In the genomic region with DNA sequence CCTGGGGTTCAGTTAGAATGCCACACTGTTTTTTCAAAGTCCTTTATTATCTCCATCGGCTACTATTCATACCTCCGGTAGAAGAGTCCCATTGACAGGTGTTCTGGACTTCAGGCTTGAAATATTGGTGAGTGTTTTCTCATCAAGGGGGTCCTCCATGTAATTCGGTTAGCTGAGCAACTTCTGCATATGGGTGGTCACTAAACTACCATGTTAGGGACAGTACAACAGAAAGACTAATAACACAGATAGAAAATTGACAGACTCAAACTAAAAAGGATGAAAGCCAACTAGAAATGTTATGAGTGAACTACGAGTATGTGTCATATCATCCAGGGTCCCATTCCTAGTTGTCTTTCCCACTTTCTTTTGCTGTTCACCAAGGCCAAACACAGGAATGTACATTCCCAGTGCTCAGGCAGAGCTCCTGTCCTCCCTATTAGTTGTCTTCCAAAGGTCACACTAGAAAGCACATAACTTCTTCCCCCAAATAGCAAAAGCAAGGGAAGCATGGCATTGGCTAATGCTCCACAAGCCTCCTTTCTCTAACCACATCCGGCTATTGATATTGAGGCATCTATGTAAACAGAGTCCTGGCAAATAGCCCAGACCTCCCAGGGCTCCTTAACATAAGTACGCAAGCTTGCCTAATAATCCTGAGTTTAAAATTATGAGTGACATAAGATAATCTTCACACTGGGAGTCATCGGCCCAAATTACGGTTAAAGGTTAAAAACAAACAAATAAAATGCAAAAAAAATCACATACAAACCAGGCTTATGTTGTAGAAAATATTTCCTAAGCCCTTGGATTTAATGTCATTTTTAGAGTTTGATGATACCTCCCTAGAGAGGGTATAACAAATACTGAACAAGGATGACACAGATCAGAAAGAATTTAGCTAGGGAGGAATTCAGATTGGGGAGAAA, we compare ENCODE assay signal across 13 cellular contexts. TPM values are rescaled to one million over a fixed set of nuclear protein-coding genes. Genes with fewer than 3 reads are reported as not detected.
DNase-seq lines count a peak whose midpoint lies in the region; ATAC-seq and TF ChIP-seq lines count a peak whose summit lies in the region.
"Had no signal": no experiment of that assay in that cellular context is flagged by ENCODE, and none has a peak within 500 bp of the region (broad histone marks: within the 10 kb centered on the region; RNA-seq: fewer than 3 reads in every experiment).

No MANE protein-coding gene starts in this region.

- POLR2A ChIA-PET in A673 (lab: Charles Lee; ENCODE audit: low non-redundant PET): no interaction called here
- POLR2A ChIA-PET in CD4-positive, alpha-beta memory T cell (lab: Charles Lee; ENCODE audit: partially characterized antibody): no interaction called here

- peaks cover 6% of the 10 kb centered on the region for H3K4me1 ChIP-seq in A673 (ENCODE audit: insufficient read depth, low read length, poor library complexity, severe bottlenecking)
- no peaks in the 10 kb centered on the region for H3K4me1 ChIP-seq in right lobe of liver
- H3K4me1 ChIP-seq in CD4-positive, alpha-beta memory T cell (ENCODE audit: insufficient read depth, low read length): no peaks in the 10 kb centered on the region

- peaks cover 2% of the 10 kb centered on the region for H3K27me3 Mint-ChIP-seq in activated CD8-positive, alpha-beta memory T cell treated with anti-CD3 and anti-CD28 coated beads, Interleukin-2, amount 10 ng/mL, durations not matched to agents 7 days and 5 days
- H3K27me3 Mint-ChIP-seq in CD4-positive, alpha-beta memory T cell: peaks cover 1 to 10% of the 10 kb centered on the region in 2 donors
- H3K27me3 Mint-ChIP-seq: stimulated activated naive B cell treated with anti-CD40 and anti-IgM and Interleukin-4, amounts not matched to agents 10 μg/mL and 1 μg/mL and 100 μg/mL, for 72 hours had no signal

- 71% methylated on average over 8 of the region's 8 CpGs for WGBS in right lobe of liver (ENCODE audit: insufficient coverage, low coverage, low lambda C conversion rate, missing lambda C conversion rate)

- H3K4me3 Mint-ChIP-seq in activated CD8-positive, alpha-beta memory T cell treated with anti-CD3 and anti-CD28 coated beads, Interleukin-2, amount 10 ng/mL, durations not matched to agents 7 days and 5 days: no peak overlapping the region
- H3K4me3 Mint-ChIP-seq in CD4-positive, alpha-beta memory T cell: no peak overlapping the region
- H3K4me3 Mint-ChIP-seq: stimulated activated naive B cell treated with anti-CD40 and anti-IgM and Interleukin-4, amounts not matched to agents 10 μg/mL and 1 μg/mL and 100 μg/mL, for 72 hours had no signal

- peak; percentile 68 for DNase-seq in A673 (ENCODE audit: low spot score)
- DNase-seq in LHCN-M2 (ENCODE audit: low read depth): peak; percentile 85
- DNase-seq in brain microvascular endothelial cell: peak; percentile 96
- DNase-seq in right lobe of liver: peak in 1 of 3 donors; percentile 31
- DNase-seq in activated CD8-positive, alpha-beta memory T cell treated with anti-CD3 and anti-CD28 coated beads, Interleukin-2, amount 50 U/mL, for 4 hours: no peak
- DNase-seq in activated CD8-positive, alpha-beta memory T cell treated with anti-CD3 and anti-CD28 coated beads, Interleukin-2, amount 10 ng/mL, durations not matched to agents 7 days and 5 days: no peak
- no peak for DNase-seq in nucleus accumbens (lab: John Stamatoyannopoulos, UW)
- DNase-seq in CD4-positive, alpha-beta memory T cell: no peak
- DNase-seq: activated T-cell treated with anti-CD3 and anti-CD28 coated beads, Interleukin-2, amount 50 U/mL, for 48 hours; effector CD8-positive, alpha-beta T cell; small intestine; stimulated activated naive B cell treated with anti-CD40 and anti-IgM and Interleukin-4, amounts not matched to agents 10 μg/mL and 1 μg/mL and 100 μg/mL, for 72 hours; T-helper 9 cell had no signal

- H3K9me3 ChIP-seq in A673 (ENCODE audit: low read depth, low read length, poor library complexity, severe bottlenecking) (no peaks in the 10 kb centered on the region), right lobe of liver (no peaks in the 10 kb centered on the region)
- no peaks in the 10 kb centered on the region for H3K9me3 ChIP-seq in CD4-positive, alpha-beta memory T cell (ENCODE audit: control insufficient read depth in 1 of 2, low read length in 2 of 2)

- H3K27ac Mint-ChIP-seq in activated CD8-positive, alpha-beta memory T cell treated with anti-CD3 and anti-CD28 coated beads, Interleukin-2, amount 10 ng/mL, durations not matched to agents 7 days and 5 days: no peak overlapping the region
- no peak overlapping the region for H3K27ac Mint-ChIP-seq in CD4-positive, alpha-beta memory T cell
- H3K27ac Mint-ChIP-seq: stimulated activated naive B cell treated with anti-CD40 and anti-IgM and Interleukin-4, amounts not matched to agents 10 μg/mL and 1 μg/mL and 100 μg/mL, for 72 hours had no signal

- H3K4me1 Mint-ChIP-seq in activated CD8-positive, alpha-beta memory T cell treated with anti-CD3 and anti-CD28 coated beads, Interleukin-2, amount 10 ng/mL, durations not matched to agents 7 days and 5 days: no peaks in the 10 kb centered on the region
- H3K4me1 Mint-ChIP-seq in CD4-positive, alpha-beta memory T cell: peaks cover 0 to 1% (median 0%) of the 10 kb centered on the region in 4 donors
- H3K4me1 Mint-ChIP-seq: stimulated activated naive B cell treated with anti-CD40 and anti-IgM and Interleukin-4, amounts not matched to agents 10 μg/mL and 1 μg/mL and 100 μg/mL, for 72 hours had no signal

- in situ Hi-C loops in brain microvascular endothelial cell (cut with HindIII; ENCODE audit: low pct_ligation_motif_present, low sequenced_read_pairs): no loop called here

- H3K27me3 ChIP-seq in A673 (replicated peaks; ENCODE audit: insufficient read depth, low read depth, low read length, poor library complexity): no peaks in the 10 kb centered on the region
- no peaks in the 10 kb centered on the region for H3K27me3 ChIP-seq in brain microvascular endothelial cell (replicated peaks)
- no peaks in the 10 kb centered on the region for H3K27me3 ChIP-seq in right lobe of liver
- H3K27me3 ChIP-seq in CD4-positive, alpha-beta memory T cell (ENCODE audit: insufficient read depth, low read length): no peaks in the 10 kb centered on the region

- no peaks in the 10 kb centered on the region for H3K36me3 ChIP-seq in A673 (ENCODE audit: insufficient read depth, low read length, poor library complexity, severe bottlenecking)
- no peaks in the 10 kb centered on the region for H3K36me3 ChIP-seq in brain microvascular endothelial cell (replicated peaks)
- no peaks in the 10 kb centered on the region for H3K36me3 ChIP-seq in right lobe of liver
- no peaks in the 10 kb centered on the region for H3K36me3 ChIP-seq in CD4-positive, alpha-beta memory T cell (ENCODE audit: insufficient read depth, low read length)

- no peaks in the 10 kb centered on the region for H3K36me3 Mint-ChIP-seq in activated CD8-positive, alpha-beta memory T cell treated with anti-CD3 and anti-CD28 coated beads, Interleukin-2, amount 10 ng/mL, durations not matched to agents 7 days and 5 days
- no peaks in the 10 kb centered on the region for H3K36me3 Mint-ChIP-seq in CD4-positive, alpha-beta memory T cell
- H3K36me3 Mint-ChIP-seq: stimulated activated naive B cell treated with anti-CD40 and anti-IgM and Interleukin-4, amounts not matched to agents 10 μg/mL and 1 μg/mL and 100 μg/mL, for 72 hours had no signal

- intact Hi-C loops in A673 (cut with micrococcal nuclease; ENCODE audit: unreplicated experiment) (no loop called here), right lobe of liver (cut with DNase I) (no loop called here)
- intact Hi-C loops in CD4-positive, alpha-beta memory T cell (cut with micrococcal nuclease): no loop called here

- no peak for TF ChIP-seq POLR2A in right lobe of liver (IDR thresholded peaks at IDR 0.05)

- H3K4me3 ChIP-seq in A673 (ENCODE audit: low read depth, low read length, poor library complexity, severe bottlenecking) (no peak overlapping the region), brain microvascular endothelial cell (ENCODE audit: low read depth, low read length) (no peak overlapping the region), right lobe of liver (no peak overlapping the region)
- no peak overlapping the region for H3K4me3 ChIP-seq in CD4-positive, alpha-beta memory T cell (ENCODE audit: low read length in 2 of 2)

- CTCF ChIA-PET in A673 (lab: Charles Lee): no interaction called here
- CTCF ChIA-PET in activated CD8-positive, alpha-beta memory T cell treated with anti-CD3 and anti-CD28 coated beads, Interleukin-2, amount 10 ng/mL, durations not matched to agents 7 days and 5 days (lab: Charles Lee): interaction anchor here (1.4 kb wide), 1 partner anchor 12 kb away, joined by 3 read pairs; no protein-coding TSS in a partner anchor
- CTCF ChIA-PET in CD4-positive, alpha-beta memory T cell (lab: Charles Lee; ENCODE audit: partially characterized antibody): interaction anchor here (1.3 kb wide), 1 partner anchor 27 kb away, joined by 3 read pairs; no protein-coding TSS in a partner anchor

- H3K27ac ChIP-seq in A673 (ENCODE audit: low read depth, low read length, poor library complexity, severe bottlenecking): no peak overlapping the region
- H3K27ac ChIP-seq in brain microvascular endothelial cell: peak overlapping the region; percentile 28
- H3K27ac ChIP-seq in right lobe of liver: no peak overlapping the region
- no peak overlapping the region for H3K27ac ChIP-seq in CD4-positive, alpha-beta memory T cell (ENCODE audit: low read depth, low read length)

- no peaks in the 10 kb centered on the region for H3K9me3 Mint-ChIP-seq in activated CD8-positive, alpha-beta memory T cell treated with anti-CD3 and anti-CD28 coated beads, Interleukin-2, amount 10 ng/mL, durations not matched to agents 7 days and 5 days (ENCODE audit: low read depth)
- no peaks in the 10 kb centered on the region for H3K9me3 Mint-ChIP-seq in CD4-positive, alpha-beta memory T cell
- H3K9me3 Mint-ChIP-seq: stimulated activated naive B cell treated with anti-CD40 and anti-IgM and Interleukin-4, amounts not matched to agents 10 μg/mL and 1 μg/mL and 100 μg/mL, for 72 hours had no signal

- BruUV-seq in A673 (replicated peaks; lab: Mats Ljungman, UMichigan): no TSS peak

- TF ChIP-seq CTCF in A673 (conservative IDR thresholded peaks at IDR 0.05; ENCODE audit: low read depth, low read length) (no peak), brain microvascular endothelial cell (IDR thresholded peaks at IDR 0.05; ENCODE audit: low read depth, low read length, missing control alignments) (no peak), right lobe of liver (IDR thresholded peaks at IDR 0.05) (no peak)

- peak in 3 of 4 donors; percentile 52 to 84 (median 66) for ATAC-seq in right lobe of liver
- no peak for ATAC-seq in activated CD8-positive, alpha-beta memory T cell treated with anti-CD3 and anti-CD28 coated beads, Interleukin-2, amount 10 ng/mL, durations not matched to agents 7 days and 5 days
- ATAC-seq: stimulated activated naive B cell treated with anti-CD40 and anti-IgM and Interleukin-4, amounts not matched to agents 10 μg/mL and 1 μg/mL and 100 μg/mL, for 72 hours had no signal

RNA-seq across cellular contexts. Expression of gene CCN2, which starts 13.2 kb away (rescaled TPM):
- total RNA-seq in A673 (2021) (6.6 and 17.5 TPM in 2 replicates), LHCN-M2 (2014; rRNA removed) (46.6 and 51.8 TPM in 2 replicates), right lobe of liver (10 to 100 TPM in 5 of 6 experiments, 1 to 10 TPM in 1; 3.4 to 82.9 (median 54.3) TPM)
- 261 TPM for polyA plus RNA-seq in LHCN-M2 (2012)
- not detected for total RNA-seq in activated CD8-positive, alpha-beta memory T cell treated with anti-CD3 and anti-CD28 coated beads, Interleukin-2, amount 10 ng/mL, durations not matched to agents 7 days and 5 days
- total RNA-seq in CD4-positive, alpha-beta memory T cell: not detected
- polyA plus RNA-seq in CD4-positive, alpha-beta memory T cell: not detected

Comparison
In these comparisons a context has a peak if more than half of its experiments do, and no peak if none do; other contexts are left out.
1. DNase-seq: peak in A673 (single experiment), LHCN-M2 (single experiment) and brain microvascular endothelial cell (single experiment); none in activated CD8-positive, alpha-beta memory T cell treated with anti-CD3 and anti-CD28 coated beads, Interleukin-2, amount 50 U/mL, for 4 hours (single experiment), activated CD8-positive, alpha-beta memory T cell treated with anti-CD3 and anti-CD28 coated beads, Interleukin-2, amount 10 ng/mL, durations not matched to agents 7 days and 5 days (single experiment), nucleus accumbens (0 of 56) and CD4-positive, alpha-beta memory T cell (0 of 5).